ENCODE assay signal across 8 cellular contexts in genomic region chr11:67275606-67276409, GRCh38. TPM values are rescaled to one million over a fixed set of nuclear protein-coding genes. Genes with fewer than 3 reads are reported as not detected.
DNase-seq lines count a peak whose midpoint lies in the region; ATAC-seq and TF ChIP-seq lines count a peak whose summit lies in the region.

No MANE protein-coding gene starts in this region.

- no peaks in the 10 kb centered on the region for H3K9me3 ChIP-seq in CD4-positive, CD25-positive, alpha-beta regulatory T cell (ENCODE audit: control insufficient read depth in 2 of 2, low read length in 2 of 2)
- H3K9me3 ChIP-seq in NT2/D1 (ENCODE audit: insufficient read depth, low read length): no peaks in the 10 kb centered on the region
- H3K9me3 ChIP-seq in osteoblast (ENCODE audit: low read depth, low read length): no peaks in the 10 kb centered on the region

- H3K4me3 ChIP-seq in CD4-positive, CD25-positive, alpha-beta regulatory T cell (ENCODE audit: low read depth, low read length): no peak overlapping the region
- H3K4me3 ChIP-seq in NT2/D1 (ENCODE audit: insufficient read length, low read depth) (no peak overlapping the region), osteoblast (ENCODE audit: insufficient read depth, low read length) (no peak overlapping the region)

- ATAC-seq in CD4-positive, CD25-positive, alpha-beta regulatory T cell (ENCODE audit: low read depth in 2 of 2): no peak

- peak overlapping the region; percentile 70 to 96 (median 92) for H3K4me3 Mint-ChIP-seq in CD4-positive, CD25-positive, alpha-beta regulatory T cell

- H3K4me1 Mint-ChIP-seq in CD4-positive, CD25-positive, alpha-beta regulatory T cell: peaks cover 0 to 91% (median 36%) of the 10 kb centered on the region in 4 donors

- H3K4me1 ChIP-seq in CD4-positive, CD25-positive, alpha-beta regulatory T cell (ENCODE audit: control insufficient read depth, insufficient read depth, low read length, poor library complexity, severe bottlenecking): peaks cover 97% of the 10 kb centered on the region
- H3K4me1 ChIP-seq in NT2/D1 (ENCODE audit: insufficient read depth, insufficient read length): peaks cover 37% of the 10 kb centered on the region
- peaks cover 42% of the 10 kb centered on the region for H3K4me1 ChIP-seq in osteoblast (ENCODE audit: insufficient read depth, low read length)

- peaks cover 90% of the 10 kb centered on the region for H3K79me2 ChIP-seq in osteoblast (ENCODE audit: insufficient read depth, low read length)

- no peaks in the 10 kb centered on the region for H3K9me3 Mint-ChIP-seq in CD4-positive, CD25-positive, alpha-beta regulatory T cell

- no peak overlapping the region for H3K4me2 ChIP-seq in osteoblast (ENCODE audit: insufficient read depth, low read length)

- H3K27me3 Mint-ChIP-seq in CD4-positive, CD25-positive, alpha-beta regulatory T cell: no peaks in the 10 kb centered on the region

- peak overlapping the region; percentile 23 for H3K9ac ChIP-seq in NT2/D1 (ENCODE audit: insufficient read length, low read depth)

- H4K20me1 ChIP-seq in osteoblast (ENCODE audit: insufficient read depth, low read length): peaks cover 17% of the 10 kb centered on the region

- H3K27ac Mint-ChIP-seq in CD4-positive, CD25-positive, alpha-beta regulatory T cell: peak overlapping the region; percentile 95 to 99 (median 96)

- peak in 1 of 3 donors; percentile 47 for DNase-seq in CD4-positive, CD25-positive, alpha-beta regulatory T cell
- DNase-seq in NT2/D1 (ENCODE audit: low read depth, low spot score): no peak
- peak; percentile 65 for DNase-seq in osteoblast (ENCODE audit: insufficient read length, low spot score, missing footprints)
- no peak for DNase-seq in AG08396 (ENCODE audit: low spot score)
- no peak for DNase-seq in iPS-NIHi11 (ENCODE audit: low spot score)
- no peak for DNase-seq in NCI-H774 (lab: John Stamatoyannopoulos, UW)
- no peak for DNase-seq in cerebellum (ENCODE audit: low spot score)

- no peak overlapping the region for H2AFZ ChIP-seq in osteoblast (ENCODE audit: low read length)

- TF ChIP-seq CTCF in osteoblast (IDR thresholded peaks at IDR 0.05; ENCODE audit: extremely low read depth, low read depth, low read length): no peak

- H3K27me3 ChIP-seq in CD4-positive, CD25-positive, alpha-beta regulatory T cell (ENCODE audit: control insufficient read depth, insufficient read depth, low read length): no peaks in the 10 kb centered on the region
- H3K27me3 ChIP-seq in NT2/D1 (ENCODE audit: insufficient read depth, insufficient read length) (no peaks in the 10 kb centered on the region), osteoblast (ENCODE audit: insufficient read depth, low read length) (no peaks in the 10 kb centered on the region)

- H3K27ac ChIP-seq in CD4-positive, CD25-positive, alpha-beta regulatory T cell (ENCODE audit: insufficient read depth, low read length, poor library complexity, severe bottlenecking): peak overlapping the region; percentile 87
- H3K27ac ChIP-seq in cingulate gyrus (ENCODE audit: low read depth, low read length): peak overlapping the region; percentile 94
- peak overlapping the region; percentile 69 for H3K27ac ChIP-seq in osteoblast (ENCODE audit: low read depth, low read length)

- peaks cover 10% of the 10 kb centered on the region for H3K36me3 Mint-ChIP-seq in CD4-positive, CD25-positive, alpha-beta regulatory T cell

- peaks cover 31% of the 10 kb centered on the region for H3K36me3 ChIP-seq in CD4-positive, CD25-positive, alpha-beta regulatory T cell (ENCODE audit: control insufficient read depth, insufficient read depth, low read length)
- H3K36me3 ChIP-seq in NT2/D1 (ENCODE audit: insufficient read depth, insufficient read length, low read length) (peaks cover 81% of the 10 kb centered on the region), osteoblast (ENCODE audit: insufficient read depth, low read length) (peaks cover 17% of the 10 kb centered on the region)

RNA-seq across cellular contexts. Expression of gene GRK2, which starts 9.5 kb away (rescaled TPM):
- total RNA-seq in CD4-positive, CD25-positive, alpha-beta regulatory T cell: 295 TPM
- polyA plus RNA-seq in CD4-positive, CD25-positive, alpha-beta regulatory T cell: 10 to 100 TPM; 13.2 to 27.8 (median 19.3) TPM
- 21.4 and 23.6 TPM in 2 replicates for total RNA-seq in osteoblast
- total RNA-seq in cerebellum: 32.6 TPM

RNA-seq across cellular contexts. Expression of gene ANKRD13D, which starts 13.3 kb away (rescaled TPM):
- total RNA-seq in CD4-positive, CD25-positive, alpha-beta regulatory T cell: 158 TPM
- polyA plus RNA-seq in CD4-positive, CD25-positive, alpha-beta regulatory T cell: 10 to 100 TPM in 3 of 4 donors, 1 to 10 TPM in 1; 9.5 to 18.9 (median 12.6) TPM
- total RNA-seq in osteoblast: 33.0 and 34.4 TPM in 2 replicates
- 31.1 TPM for total RNA-seq in cerebellum

RNA-seq across cellular contexts. Expression of gene SSH3, which starts 27.5 kb away (rescaled TPM):
- 24.4 TPM for total RNA-seq in CD4-positive, CD25-positive, alpha-beta regulatory T cell
- 1 to 10 TPM; 2.3 to 7.1 (median 3.1) TPM for polyA plus RNA-seq in CD4-positive, CD25-positive, alpha-beta regulatory T cell
- 13.3 and 25.0 TPM in 2 replicates for total RNA-seq in osteoblast
- 3.4 TPM for total RNA-seq in cerebellum
